2 cellular contexts compared by ENCODE assay signal in genomic region chr2:41911033-41911432, GRCh38.
A peak's percentile ranks its signal among the peaks of the same experiment; 100 is the strongest.
TF ChIP-seq lines count a peak whose summit lies in the region.

No MANE protein-coding gene starts in this region.

TF ChIP-seq in IMR-90, 13 proteins besides CTCF, POLR2A, EP300 and RAD21:
- no peak for TF ChIP-seq ELK1 (IDR thresholded peaks at IDR 0.05; ENCODE audit: borderline replicate concordance, low read depth, low read length)
- no peak for TF ChIP-seq MXI1 (IDR thresholded peaks at IDR 0.05; ENCODE audit: borderline replicate concordance, low read depth, low read length)
- TF ChIP-seq BHLHE40 (IDR thresholded peaks at IDR 0.05; ENCODE audit: low read depth, low read length), result no peak
TF ChIP-seq in IMR-90: peak in this region for 0.

TF ChIP-seq in K562, 482 proteins besides CTCF, POLR2A, EP300 and RAD21:
- TF ChIP-seq MBD2 (IDR thresholded peaks at IDR 0.05; ENCODE audit: borderline replicate concordance, low read depth) (no peak), SPI1 (IDR thresholded peaks at IDR 0.05; ENCODE audit: borderline replicate concordance, low read depth, low read length) (peak; percentile 10; the same call in 1 of the 2 replicates)
